ENCODE assay signal across 12 cellular contexts in the genomic region with DNA sequence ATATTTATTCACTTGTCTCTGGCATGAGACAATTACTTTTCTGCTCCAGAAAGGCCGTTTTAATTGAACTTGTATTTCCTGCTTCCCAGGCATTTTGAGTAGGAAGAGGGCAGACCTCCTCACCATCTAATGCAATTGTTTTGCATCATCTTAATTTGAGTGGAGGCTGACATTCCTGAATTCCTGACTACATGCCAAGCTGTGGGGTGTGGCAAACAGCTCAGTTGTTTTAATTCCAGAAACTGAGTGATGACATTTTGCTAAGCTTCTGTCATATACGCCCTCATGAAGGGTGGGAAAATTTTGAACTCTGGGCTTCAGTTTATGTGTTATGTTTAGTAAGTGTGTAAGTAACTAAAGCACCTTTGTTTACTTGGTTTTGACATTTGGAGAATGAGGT.
DNase-seq lines count a peak whose midpoint lies in the region; ATAC-seq and TF ChIP-seq lines count a peak whose summit lies in the region.
"Had no signal": no experiment of that assay in that cellular context is flagged by ENCODE, and none has a peak within 500 bp of the region (broad histone marks: within the 10 kb centered on the region; RNA-seq: fewer than 3 reads in every experiment).

No MANE protein-coding gene starts in this region.

- peak; percentile 73 for DNase-seq in GM04504 (ENCODE audit: low read depth)
- DNase-seq in RPMI7951 (ENCODE audit: low read depth), result peak; percentile 17
- DNase-seq in fibroblast of lung (ENCODE audit: low read depth in 2 of 2), result peak; percentile 68 to 70
- DNase-seq in trophoblast cell, result peak; percentile 86 to 95
- no peak for DNase-seq in NCI-H1694 treated with DMSO at 0.1 percent for 48 hours (lab: John Stamatoyannopoulos, UW)
- DNase-seq: activated effector memory CD4-positive, alpha-beta T cell treated with anti-CD3 and anti-CD28 coated beads, Interleukin-2, amount 50 U/mL, for 16 hours; COR-L47; Karpas-422; NCI-H524 treated with DMSO at 0.1 percent for 48 hours had no signal

- H3K23ac ChIP-seq in trophoblast cell (ENCODE audit: low read length), result no peak overlapping the region

- no peak overlapping the region for H4K8ac ChIP-seq in trophoblast cell (ENCODE audit: low read depth, low read length)

- TF ChIP-seq CTCF in fibroblast of lung (conservative IDR thresholded peaks at IDR 0.05 in 1 of 2, IDR thresholded peaks at IDR 0.05 in 1 of 2; ENCODE audit: low read depth in 1 of 2, low read length in 2 of 2), result no peak

- no peak overlapping the region for H4K12ac ChIP-seq in trophoblast cell (ENCODE audit: low read depth, low read length)

- H4K20me1 ChIP-seq in fibroblast of lung (ENCODE audit: control insufficient read depth, extremely low read depth, insufficient read depth, low read length), result no peaks in the 10 kb centered on the region

- no peaks in the 10 kb centered on the region for H3K9me3 ChIP-seq in fibroblast of lung (ENCODE audit: control insufficient read depth, insufficient read depth, low read depth, low read length)
- no peaks in the 10 kb centered on the region for H3K9me3 ChIP-seq in trophoblast cell (ENCODE audit: insufficient read depth, low read depth, low read length)

- H2BK12ac ChIP-seq in trophoblast cell (ENCODE audit: low read length), result no peak overlapping the region

- H3K4me1 ChIP-seq in fibroblast of lung (ENCODE audit: control insufficient read depth, extremely low read depth, insufficient read depth, low read length) (no peaks in the 10 kb centered on the region), trophoblast cell (ENCODE audit: control insufficient read depth in 1 of 2, insufficient read depth in 2 of 2, low read length in 2 of 2) (peaks cover 0 to 9% of the 10 kb centered on the region in 2 experiments)

- no peak overlapping the region for H4K91ac ChIP-seq in trophoblast cell (ENCODE audit: low read depth, low read length)

- H2AK5ac ChIP-seq in trophoblast cell (ENCODE audit: low read length), result no peak overlapping the region

- H3K4me3 ChIP-seq in fibroblast of lung (replicated peaks in 1 of 4; ENCODE audit: control extremely low read depth in 1 of 4, insufficient read depth in 1 of 4, low read depth in 3 of 4, low read length in 4 of 4) (no peak overlapping the region), trophoblast cell (ENCODE audit: low read depth, low read length) (no peak overlapping the region)

- no peak overlapping the region for H2BK5ac ChIP-seq in trophoblast cell (ENCODE audit: low read depth, low read length, poor library complexity)

- ATAC-seq in HG02588 (IDR thresholded peaks at IDR 0.05; ENCODE audit: unreplicated experiment), result no peak
- no peak for ATAC-seq in GM18873 (IDR thresholded peaks at IDR 0.05; ENCODE audit: low FRiP score, unreplicated experiment)
- ATAC-seq in GM21528 (IDR thresholded peaks at IDR 0.05; ENCODE audit: low FRiP score, unreplicated experiment), result no peak

- no peak overlapping the region for H3K18ac ChIP-seq in trophoblast cell (ENCODE audit: low read length)

- WGBS in trophoblast cell (ENCODE audit: extremely low coverage, insufficient coverage, insufficient read length), result no CpG with 5 or more reads among the region's 2 CpGs

- H3K4ac ChIP-seq in trophoblast cell (ENCODE audit: low read depth, low read length), result no peak overlapping the region

- H3K79me2 ChIP-seq in fibroblast of lung (ENCODE audit: control insufficient read depth, insufficient read depth, low read length), result no peaks in the 10 kb centered on the region
- no peaks in the 10 kb centered on the region for H3K79me2 ChIP-seq in trophoblast cell (ENCODE audit: control insufficient read depth, insufficient read depth, low read length, poor library complexity)

- H3K36me3 ChIP-seq in fibroblast of lung (ENCODE audit: control insufficient read depth, insufficient read depth, low read length) (no peaks in the 10 kb centered on the region), trophoblast cell (ENCODE audit: control insufficient read depth in 1 of 2, insufficient read depth in 2 of 2, low read length in 2 of 2) (no peaks in the 10 kb centered on the region)

- no peak overlapping the region for H3K14ac ChIP-seq in trophoblast cell (ENCODE audit: low read length)

- no peak overlapping the region for H3K4me2 ChIP-seq in fibroblast of lung (ENCODE audit: extremely low read depth, insufficient read depth, low read length)
- H3K4me2 ChIP-seq in trophoblast cell (ENCODE audit: low read length), result no peak overlapping the region

- no peak overlapping the region for H2AFZ ChIP-seq in fibroblast of lung (ENCODE audit: low read length)
- H2AFZ ChIP-seq in trophoblast cell (ENCODE audit: insufficient read depth, low read length, poor library complexity), result no peak overlapping the region

- H3K9ac ChIP-seq in fibroblast of lung (ENCODE audit: insufficient read depth, low read length) (no peak overlapping the region), trophoblast cell (ENCODE audit: low read length) (no peak overlapping the region)

- peaks cover 2% of the 10 kb centered on the region for H3K79me1 ChIP-seq in trophoblast cell (ENCODE audit: low read length)

- no peaks in the 10 kb centered on the region for H3K27me3 ChIP-seq in fibroblast of lung (ENCODE audit: control insufficient read depth, insufficient read depth, low read length)
- H3K27me3 ChIP-seq in trophoblast cell (ENCODE audit: insufficient read depth, low read length), result no peaks in the 10 kb centered on the region

- H3K27ac ChIP-seq in fibroblast of lung (ENCODE audit: insufficient read depth, low read length) (no peak overlapping the region), trophoblast cell (ENCODE audit: low read depth, low read length) (no peak overlapping the region)

- no peak overlapping the region for H2BK120ac ChIP-seq in trophoblast cell (ENCODE audit: insufficient read depth, low read length, poor library complexity)
